ENCODE assay signal across 22 cellular contexts in the genomic region with DNA sequence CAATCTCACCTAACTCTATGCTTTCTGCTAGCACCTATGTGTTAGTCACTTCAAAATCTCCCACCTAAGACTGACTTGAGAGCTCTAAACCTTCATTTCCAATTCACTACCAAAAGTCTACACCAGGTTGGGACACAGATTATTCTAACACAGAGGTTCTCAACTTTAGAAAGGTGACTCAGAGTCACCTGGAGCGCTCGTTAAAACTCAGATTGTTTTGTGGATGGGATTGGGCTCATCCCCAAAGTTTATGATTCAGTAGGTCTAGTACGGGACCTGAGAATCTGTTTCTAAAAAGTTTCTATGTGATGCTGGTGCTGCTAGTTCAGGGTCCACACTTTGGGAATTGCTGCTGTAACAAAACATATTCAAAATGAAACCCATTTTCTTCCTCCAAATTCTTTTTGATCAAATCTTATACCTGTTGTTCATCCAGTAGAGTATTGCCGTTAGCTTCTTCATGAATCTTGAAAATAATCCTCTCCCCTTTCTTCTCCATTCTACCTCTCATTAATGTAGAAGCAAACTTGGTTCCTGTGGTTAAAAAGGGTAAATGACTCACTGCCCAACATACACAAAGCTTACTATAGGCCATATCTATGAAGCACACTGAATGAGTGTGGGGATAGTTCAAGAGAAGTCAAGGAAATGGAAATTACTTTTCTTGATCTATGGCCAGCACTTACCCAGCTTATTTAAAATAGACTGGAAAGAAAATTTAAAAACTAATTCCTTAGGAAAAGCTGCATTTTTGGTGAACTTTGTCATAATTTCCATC.
DNase-seq lines count a peak whose midpoint lies in the region; FAIRE-seq and TF ChIP-seq lines count a peak whose summit lies in the region.
"Had no signal": no experiment of that assay in that cellular context is flagged by ENCODE, and none has a peak within 500 bp of the region (broad histone marks: within the 10 kb centered on the region; RNA-seq: fewer than 3 reads in every experiment).

No MANE protein-coding gene starts in this region.

- H3K27me3 ChIP-seq in adrenal gland = no peaks in the 10 kb centered on the region
- H3K27me3 ChIP-seq: neutrophil had no signal

- intact Hi-C loops in adrenal gland (cut with DNase I) = no loop called here

- 88 to 97% (median 89%) methylated on average over 4 of the region's 4 CpGs for WGBS in adrenal gland, 4 donors

- peak; percentile 27 for FAIRE-seq in H54 (lab: Jason Lieb, UNC)
- FAIRE-seq: HepG2 had no signal

- H3K27ac ChIP-seq in VCaP (peak overlapping the region; percentile 24; the same call in 1 of the 2 replicates), adrenal gland (no peak overlapping the region)
- H3K27ac ChIP-seq: neutrophil had no signal

- H3K36me3 ChIP-seq in adrenal gland (replicated peaks in 1 of 2) = no peaks in the 10 kb centered on the region
- H3K36me3 ChIP-seq: neutrophil had no signal

- no peak for TF ChIP-seq POLR2A in H54 (IDR thresholded peaks at IDR 0.05; ENCODE audit: low read depth, low read length)
- no peak for TF ChIP-seq POLR2A in adrenal gland (IDR thresholded peaks at IDR 0.05)

- DNase-seq in A172 (ENCODE audit: low spot score) = peak; percentile 74
- no peak for DNase-seq in H54 (ENCODE audit: insufficient read length, low spot score)
- peak; percentile 25 for DNase-seq in fibroblast of mammary gland (ENCODE audit: low read depth)
- no peak for DNase-seq in LoVo (ENCODE audit: low spot score)
- DNase-seq in cerebellar nuclear complex (lab: John Stamatoyannopoulos, UW) = no peak
- DNase-seq in adrenal gland = no peak
- no peak for DNase-seq in NCI-H524 treated with DMSO at 0.1 percent for 48 hours (lab: John Stamatoyannopoulos, UW)
- DNase-seq: activated CD4-positive, alpha-beta T cell treated with anti-CD3 and anti-CD28 coated beads for 48 hours; activated CD8-positive, alpha-beta memory T cell treated with anti-CD3 and anti-CD28 coated beads, Interleukin-2, amount 50 U/mL, for 4 hours; activated naive CD4-positive, alpha-beta T cell treated with Interleukin-2 at 50 U/mL for 16 hours; CD4-positive, CD25-positive, alpha-beta regulatory T cell; central memory CD4-positive, alpha-beta T cell; DND-41; effector CD8-positive, alpha-beta T cell; MV-4-11; NCI-H2029 treated with DMSO at 0.1 percent for 48 hours; NCI-H524; stimulated activated CD4-positive, alpha-beta T cell treated with anti-CD3 and anti-CD28 coated beads, Interleukin-2, amount 100 ng/mL, for 24 hours; substantia nigra had no signal

- TF ChIP-seq CTCF in VCaP (conservative IDR thresholded peaks at IDR 0.05) (no peak), fibroblast of mammary gland (conservative IDR thresholded peaks at IDR 0.05; ENCODE audit: control insufficient read depth, insufficient read depth, low read depth, low read length) (no peak), adrenal gland (IDR thresholded peaks at IDR 0.05) (no peak)

- H3K4me3 ChIP-seq in fibroblast of mammary gland (ENCODE audit: control insufficient read depth, low read depth, low read length) (no peak overlapping the region), adrenal gland (no peak overlapping the region)

- H3K9me3 ChIP-seq in adrenal gland (replicated peaks in 1 of 3) = no peaks in the 10 kb centered on the region
- H3K9me3 ChIP-seq: neutrophil had no signal

- no peaks in the 10 kb centered on the region for H3K4me1 ChIP-seq in adrenal gland (replicated peaks in 1 of 2)

Comparison
In these comparisons a context has a peak if more than half of its experiments do, and no peak if none do; other contexts are left out.
1. DNase-seq: peak in A172 (single experiment) and fibroblast of mammary gland (single experiment); none in H54 (single experiment), LoVo (single experiment), cerebellar nuclear complex (0 of 2), adrenal gland (0 of 7) and NCI-H524 treated with DMSO at 0.1 percent for 48 hours (single experiment).